Comparison of ENCODE assay signal across 11 cellular contexts in genomic region chr7:129777993-129778769, GRCh38.
DNase-seq lines count a peak whose midpoint lies in the region; ATAC-seq and TF ChIP-seq lines count a peak whose summit lies in the region.
"Had no signal": no experiment of that assay in that cellular context is flagged by ENCODE, and none has a peak within 500 bp of the region (broad histone marks: within the 10 kb centered on the region; RNA-seq: fewer than 3 reads in every experiment).

No MANE protein-coding gene starts in this region.

- peaks cover 97% of the 10 kb centered on the region for H3K27me3 Mint-ChIP-seq in activated naive CD4-positive, alpha-beta T cell treated with anti-CD3 and anti-CD28 coated beads, Interleukin-2, amount 10 ng/mL, durations not matched to agents 7 days and 5 days

- peaks cover 3% of the 10 kb centered on the region for H3K36me3 Mint-ChIP-seq in activated naive CD4-positive, alpha-beta T cell treated with anti-CD3 and anti-CD28 coated beads, Interleukin-2, amount 10 ng/mL, durations not matched to agents 7 days and 5 days
- peaks cover 9% of the 10 kb centered on the region for H3K36me3 Mint-ChIP-seq in stimulated activated effector memory CD8-positive, alpha-beta T cell treated with anti-CD3 and anti-CD28 coated beads, Interleukin-12 subunit alpha, Interleukin-12 subunit beta, amount 100 ng/mL, for 72 hours

- no peak overlapping the region for H3K27ac Mint-ChIP-seq in activated naive CD4-positive, alpha-beta T cell treated with anti-CD3 and anti-CD28 coated beads, Interleukin-2, amount 10 ng/mL, durations not matched to agents 7 days and 5 days
- H3K27ac Mint-ChIP-seq in stimulated activated effector memory CD8-positive, alpha-beta T cell treated with anti-CD3 and anti-CD28 coated beads, Interleukin-12 subunit alpha, Interleukin-12 subunit beta, amount 100 ng/mL, for 72 hours, result no peak overlapping the region

- H3K27ac ChIP-seq in VCaP (peak overlapping the region; percentile 84; the same call in 1 of the 2 replicates), iPS DF 6.9 (ENCODE audit: low read length) (no peak overlapping the region)
- H3K27ac ChIP-seq: ascending aorta had no signal

- no peak for ATAC-seq in stimulated activated effector memory CD8-positive, alpha-beta T cell treated with anti-CD3 and anti-CD28 coated beads, Interleukin-12 subunit alpha, Interleukin-12 subunit beta, amount 100 ng/mL, for 72 hours
- ATAC-seq in GM18498 (IDR thresholded peaks at IDR 0.05; ENCODE audit: unreplicated experiment), result no peak

- H3K4me1 Mint-ChIP-seq in activated naive CD4-positive, alpha-beta T cell treated with anti-CD3 and anti-CD28 coated beads, Interleukin-2, amount 10 ng/mL, durations not matched to agents 7 days and 5 days, result peaks cover 19% of the 10 kb centered on the region
- H3K4me1 Mint-ChIP-seq in stimulated activated effector memory CD8-positive, alpha-beta T cell treated with anti-CD3 and anti-CD28 coated beads, Interleukin-12 subunit alpha, Interleukin-12 subunit beta, amount 100 ng/mL, for 72 hours, result peaks cover 24% of the 10 kb centered on the region

- no peaks in the 10 kb centered on the region for H3K9me3 ChIP-seq in iPS DF 6.9 (ENCODE audit: control insufficient read depth, insufficient read depth, low read length)
- H3K9me3 ChIP-seq: ascending aorta had no signal

- TF ChIP-seq CTCF in VCaP (conservative IDR thresholded peaks at IDR 0.05), result no peak
- TF ChIP-seq CTCF in GM10266 (IDR thresholded peaks at IDR 0.05; ENCODE audit: control insufficient read depth, insufficient read depth, low read depth, missing control alignments), result no peak

- peaks cover 32% of the 10 kb centered on the region for H3K27me3 ChIP-seq in iPS DF 6.9 (ENCODE audit: control insufficient read depth, insufficient read depth, low read length)

- no peaks in the 10 kb centered on the region for H3K36me3 ChIP-seq in iPS DF 6.9 (ENCODE audit: control insufficient read depth, insufficient read depth, low read length)
- H3K36me3 ChIP-seq: ascending aorta had no signal

- WGBS in iPS DF 6.9 (ENCODE audit: insufficient coverage, insufficient read length), result no CpG with 5 or more reads among the region's 45 CpGs

- H3K9me3 Mint-ChIP-seq in activated naive CD4-positive, alpha-beta T cell treated with anti-CD3 and anti-CD28 coated beads, Interleukin-2, amount 10 ng/mL, durations not matched to agents 7 days and 5 days, result no peaks in the 10 kb centered on the region
- no peaks in the 10 kb centered on the region for H3K9me3 Mint-ChIP-seq in stimulated activated effector memory CD8-positive, alpha-beta T cell treated with anti-CD3 and anti-CD28 coated beads, Interleukin-12 subunit alpha, Interleukin-12 subunit beta, amount 100 ng/mL, for 72 hours

- DNase-seq in activated naive CD4-positive, alpha-beta T cell treated with anti-CD3 and anti-CD28 coated beads, Interleukin-2, amount 10 ng/mL, durations not matched to agents 7 days and 5 days, result no peak
- no peak for DNase-seq in activated naive CD4-positive, alpha-beta T cell treated with Interleukin-2 at 50 U/mL for 16 hours
- no peak for DNase-seq in iPS DF 6.9 (ENCODE audit: low read depth, low spot score)
- DNase-seq in stimulated activated effector memory CD8-positive, alpha-beta T cell treated with anti-CD3 and anti-CD28 coated beads, Interleukin-12 subunit alpha, Interleukin-12 subunit beta, amount 100 ng/mL, for 72 hours (ENCODE audit: low spot score in 2 of 2), result no peak
- DNase-seq in hippocampal formation (lab: John Stamatoyannopoulos, UW), result no peak
- DNase-seq in GM10266 (ENCODE audit: extremely low spot score), result no peak
- DNase-seq: NCI-H146; stimulated activated CD4-positive, alpha-beta T cell treated with anti-CD3 and anti-CD28 coated beads, Interleukin-12 subunit alpha, Interleukin-12 subunit beta, amount 100 ng/mL, for 4 hours had no signal

- peak overlapping the region; percentile 89; the same call in 1 of the 2 replicates for H3K4me3 ChIP-seq in iPS DF 6.9 (ENCODE audit: low read length)

- peak overlapping the region; percentile 18 for H3K4me3 Mint-ChIP-seq in activated naive CD4-positive, alpha-beta T cell treated with anti-CD3 and anti-CD28 coated beads, Interleukin-2, amount 10 ng/mL, durations not matched to agents 7 days and 5 days
- H3K4me3 Mint-ChIP-seq in stimulated activated effector memory CD8-positive, alpha-beta T cell treated with anti-CD3 and anti-CD28 coated beads, Interleukin-12 subunit alpha, Interleukin-12 subunit beta, amount 100 ng/mL, for 72 hours, result peak overlapping the region; percentile 78

- CTCF ChIA-PET in activated naive CD4-positive, alpha-beta T cell treated with anti-CD3 and anti-CD28 coated beads, Interleukin-2, amount 10 ng/mL, durations not matched to agents 7 days and 5 days (lab: Charles Lee), result no interaction called here

- peaks cover 40% of the 10 kb centered on the region for H3K4me1 ChIP-seq in iPS DF 6.9 (ENCODE audit: control insufficient read depth, insufficient read depth, low read length)
